ENCODE assay signal across 9 cellular contexts in the genomic region with DNA sequence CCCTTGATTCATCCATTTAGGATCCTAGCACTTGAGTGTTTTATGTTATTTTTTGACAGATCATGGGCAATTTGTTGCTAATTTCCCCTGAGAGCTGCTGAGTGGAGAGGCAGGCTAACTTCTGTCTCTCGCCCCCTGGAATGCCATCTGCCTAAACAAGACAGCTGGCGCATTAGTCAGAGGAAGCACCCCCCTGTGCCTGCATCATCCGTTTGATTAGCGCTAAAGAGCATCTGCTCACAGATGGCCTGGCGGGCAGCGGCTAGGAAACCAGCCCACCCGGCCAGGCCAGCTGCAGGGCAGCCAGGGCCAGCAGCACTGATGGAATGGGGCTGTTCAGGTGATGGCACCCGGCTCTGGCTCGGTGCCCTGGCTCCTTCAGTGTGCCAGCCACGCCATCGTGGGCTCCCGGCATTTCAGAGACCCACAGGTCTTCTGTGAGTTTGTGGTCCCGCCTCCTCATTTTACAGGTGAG. TPM values are rescaled to one million over a fixed set of nuclear protein-coding genes. Genes with fewer than 3 reads are reported as not detected.
A peak's percentile ranks its signal among the peaks of the same experiment; 100 is the strongest.
DNase-seq lines count a peak whose midpoint lies in the region; ATAC-seq and TF ChIP-seq lines count a peak whose summit lies in the region.
"Had no signal": no experiment of that assay in that cellular context is flagged by ENCODE, and none has a peak within 500 bp of the region (broad histone marks: within the 10 kb centered on the region; RNA-seq: fewer than 3 reads in every experiment).

No MANE protein-coding gene starts in this region.

- no peak overlapping the region for H3K4me2 ChIP-seq in fibroblast of lung (ENCODE audit: extremely low read depth, insufficient read depth, low read length)

- no peaks in the 10 kb centered on the region for H3K79me2 ChIP-seq in fibroblast of lung (ENCODE audit: control insufficient read depth, insufficient read depth, low read length)

- no peaks in the 10 kb centered on the region for H4K20me1 ChIP-seq in fibroblast of lung (ENCODE audit: control insufficient read depth, extremely low read depth, insufficient read depth, low read length)

- H3K27ac ChIP-seq in breast epithelium: no peak overlapping the region
- H3K27ac ChIP-seq in fibroblast of lung (ENCODE audit: insufficient read depth, low read length): no peak overlapping the region

- CTCF ChIA-PET in MCF 10A (lab: Yijun Ruan, JAX): interaction anchor here (0.6 to 1.2 kb wide), 2 partner anchors 10 to 15 kb away, joined by 3 read pairs; no protein-coding TSS in a partner anchor
- CTCF ChIA-PET in activated naive CD4-positive, alpha-beta T cell treated with anti-CD3 and anti-CD28 coated beads, Interleukin-2, amount 10 ng/mL, durations not matched to agents 7 days and 5 days (lab: Charles Lee): no interaction called here

- no peak overlapping the region for H3K4me3 Mint-ChIP-seq in MCF 10A (ENCODE audit: unreplicated experiment)
- H3K4me3 Mint-ChIP-seq in activated naive CD4-positive, alpha-beta T cell treated with anti-CD3 and anti-CD28 coated beads, Interleukin-2, amount 10 ng/mL, durations not matched to agents 7 days and 5 days: no peak overlapping the region
- H3K4me3 Mint-ChIP-seq: central memory CD8-positive, alpha-beta T cell had no signal

- POLR2A ChIA-PET in MCF 10A (lab: Yijun Ruan, JAX): no interaction called here

- H2AFZ ChIP-seq in fibroblast of lung (ENCODE audit: low read length): no peak overlapping the region

- H3K27ac Mint-ChIP-seq in MCF 10A (ENCODE audit: low read depth, unreplicated experiment): no peak overlapping the region
- H3K27ac Mint-ChIP-seq in activated naive CD4-positive, alpha-beta T cell treated with anti-CD3 and anti-CD28 coated beads, Interleukin-2, amount 10 ng/mL, durations not matched to agents 7 days and 5 days: no peak overlapping the region

- H3K36me3 ChIP-seq in breast epithelium (no peaks in the 10 kb centered on the region), fibroblast of lung (ENCODE audit: control insufficient read depth, insufficient read depth, low read length) (no peaks in the 10 kb centered on the region)

- intact Hi-C loops in MCF 10A (cut with micrococcal nuclease) (no loop called here), breast epithelium (cut with DNase I; ENCODE audit: low total_unique reads) (no loop called here)

- no TSS peak for BruUV-seq in MCF 10A (replicated peaks; lab: Mats Ljungman, UMichigan)

- H3K36me3 Mint-ChIP-seq in MCF 10A (ENCODE audit: insufficient read depth, unreplicated experiment): peaks cover 8% of the 10 kb centered on the region
- no peaks in the 10 kb centered on the region for H3K36me3 Mint-ChIP-seq in activated naive CD4-positive, alpha-beta T cell treated with anti-CD3 and anti-CD28 coated beads, Interleukin-2, amount 10 ng/mL, durations not matched to agents 7 days and 5 days

- TF ChIP-seq POLR2A in breast epithelium (IDR thresholded peaks at IDR 0.05): no peak

- H3K9me3 ChIP-seq in breast epithelium: no peaks in the 10 kb centered on the region
- no peaks in the 10 kb centered on the region for H3K9me3 ChIP-seq in fibroblast of lung (ENCODE audit: control insufficient read depth, insufficient read depth, low read depth, low read length)

- H3K27me3 ChIP-seq in breast epithelium (no peaks in the 10 kb centered on the region), fibroblast of lung (ENCODE audit: control insufficient read depth, insufficient read depth, low read length) (no peaks in the 10 kb centered on the region)

- no peaks in the 10 kb centered on the region for H3K27me3 Mint-ChIP-seq in MCF 10A (ENCODE audit: insufficient read depth, unreplicated experiment)
- peaks cover 21% of the 10 kb centered on the region for H3K27me3 Mint-ChIP-seq in activated naive CD4-positive, alpha-beta T cell treated with anti-CD3 and anti-CD28 coated beads, Interleukin-2, amount 10 ng/mL, durations not matched to agents 7 days and 5 days

- peaks cover 4% of the 10 kb centered on the region for H3K4me1 Mint-ChIP-seq in MCF 10A (ENCODE audit: insufficient read depth, unreplicated experiment)
- H3K4me1 Mint-ChIP-seq in activated naive CD4-positive, alpha-beta T cell treated with anti-CD3 and anti-CD28 coated beads, Interleukin-2, amount 10 ng/mL, durations not matched to agents 7 days and 5 days: no peaks in the 10 kb centered on the region
- H3K4me1 Mint-ChIP-seq: central memory CD8-positive, alpha-beta T cell had no signal

- H3K4me3 ChIP-seq in breast epithelium: no peak overlapping the region
- H3K4me3 ChIP-seq in fibroblast of lung (replicated peaks in 1 of 4; ENCODE audit: control extremely low read depth in 1 of 4, insufficient read depth in 1 of 4, low read depth in 3 of 4, low read length in 4 of 4): no peak overlapping the region

- H3K9me3 Mint-ChIP-seq in MCF 10A (ENCODE audit: unreplicated experiment): no peaks in the 10 kb centered on the region
- H3K9me3 Mint-ChIP-seq in activated naive CD4-positive, alpha-beta T cell treated with anti-CD3 and anti-CD28 coated beads, Interleukin-2, amount 10 ng/mL, durations not matched to agents 7 days and 5 days: no peaks in the 10 kb centered on the region
- H3K9me3 Mint-ChIP-seq: central memory CD8-positive, alpha-beta T cell had no signal

- ATAC-seq in GM19395 (IDR thresholded peaks at IDR 0.05; ENCODE audit: unreplicated experiment) (no peak), HG03439 (IDR thresholded peaks at IDR 0.05; ENCODE audit: unreplicated experiment) (no peak)

- DNase-seq in MCF 10A (ENCODE audit: unreplicated experiment): peak; percentile 17
- no peak for DNase-seq in breast epithelium (ENCODE audit: low spot score in 2 of 2)
- DNase-seq in NCI-H82 (lab: John Stamatoyannopoulos, UW): peak; percentile 94
- peak; percentile 68 to 77 for DNase-seq in fibroblast of lung (ENCODE audit: low read depth in 2 of 2)
- DNase-seq in activated naive CD4-positive, alpha-beta T cell treated with anti-CD3 and anti-CD28 coated beads, Interleukin-2, amount 10 ng/mL, durations not matched to agents 7 days and 5 days: no peak
- no peak for DNase-seq in midbrain (lab: John Stamatoyannopoulos, UW)

- TF ChIP-seq CTCF in MCF 10A (IDR thresholded peaks at IDR 0.05; ENCODE audit: unreplicated experiment) (no peak), breast epithelium (IDR thresholded peaks at IDR 0.05) (no peak), fibroblast of lung (conservative IDR thresholded peaks at IDR 0.05 in 1 of 2, IDR thresholded peaks at IDR 0.05 in 1 of 2; ENCODE audit: low read depth in 1 of 2, low read length in 2 of 2) (no peak)

- H3K9ac ChIP-seq in fibroblast of lung (ENCODE audit: insufficient read depth, low read length): no peak overlapping the region

- H3K4me1 ChIP-seq in breast epithelium (no peaks in the 10 kb centered on the region), fibroblast of lung (ENCODE audit: control insufficient read depth, extremely low read depth, insufficient read depth, low read length) (no peaks in the 10 kb centered on the region)

RNA-seq across cellular contexts. Expression of gene ASS1, which starts 22.9 kb away (rescaled TPM):
- total RNA-seq in MCF 10A (2022) (204 and 299 TPM in 2 replicates), breast epithelium (100 to 1,000 TPM; 167 to 514 (median 190) TPM), fibroblast of lung (223 and 276 TPM in 2 replicates)
- polyA plus RNA-seq in fibroblast of lung: 44.7 and 65.0 TPM in 2 replicates
- polyA plus RNA-seq in fibroblast of lung (2012): 37.9 and 47.2 TPM in 2 replicates
- 43.7 and 54.7 TPM in 2 replicates for polyA minus RNA-seq in fibroblast of lung (ENCODE audit: low replicate concordance)

Comparison
In these comparisons a context has a peak if more than half of its experiments do, and no peak if none do; other contexts are left out.
1. DNase-seq: peak in MCF 10A (single experiment), NCI-H82 (single experiment) and fibroblast of lung (2 of 2); none in breast epithelium (0 of 2), activated naive CD4-positive, alpha-beta T cell treated with anti-CD3 and anti-CD28 coated beads, Interleukin-2, amount 10 ng/mL, durations not matched to agents 7 days and 5 days (single experiment) and midbrain (single experiment).